1 cellular context compared by ENCODE assay signal in genomic region chr6:124960757-124961467, GRCh38.
TF ChIP-seq lines count a peak whose summit lies in the region.

No MANE protein-coding gene starts in this region.

TF ChIP-seq in IMR-90, 13 proteins besides CTCF, POLR2A, EP300 and RAD21 (continued from another document):
- no peak for TF ChIP-seq USF2 (IDR thresholded peaks at IDR 0.05; ENCODE audit: low read depth, low read length)
- TF ChIP-seq FOS (IDR thresholded peaks at IDR 0.05; ENCODE audit: low read depth, low read length), result no peak
- TF ChIP-seq NFE2L2 (IDR thresholded peaks at IDR 0.05; ENCODE audit: low read depth, low read length), result no peak
- TF ChIP-seq MAZ (IDR thresholded peaks at IDR 0.05; ENCODE audit: borderline replicate concordance, low read depth, low read length), result no peak
TF ChIP-seq in IMR-90: peak in this region for 0.
